ENCODE assay signal across 21 cellular contexts in the genomic region with DNA sequence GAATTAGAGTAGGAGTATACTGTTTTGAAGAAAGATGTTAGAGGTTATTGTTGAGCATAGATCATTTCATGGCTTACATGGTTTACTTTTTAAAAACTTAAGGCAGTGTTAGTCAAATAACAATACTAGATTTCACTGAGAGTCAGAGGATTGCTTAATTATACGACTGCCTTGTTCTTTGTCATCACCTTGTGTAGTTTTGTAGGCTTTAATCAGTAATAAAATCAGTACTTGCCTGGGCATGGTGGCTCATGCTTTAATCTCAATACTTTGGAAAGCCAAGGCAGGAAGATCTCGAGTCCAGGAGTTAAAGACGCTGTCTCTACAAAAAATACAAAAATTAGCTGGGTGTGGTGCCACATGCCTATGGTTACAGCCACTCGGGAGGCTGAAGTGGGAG. TPM values are rescaled to one million over a fixed set of nuclear protein-coding genes. Genes with fewer than 3 reads are reported as not detected.
DNase-seq lines count a peak whose midpoint lies in the region; ATAC-seq, FAIRE-seq and TF ChIP-seq lines count a peak whose summit lies in the region.
"Had no signal": no experiment of that assay in that cellular context is flagged by ENCODE, and none has a peak within 500 bp of the region (broad histone marks: within the 10 kb centered on the region; RNA-seq: fewer than 3 reads in every experiment).

No MANE protein-coding gene starts in this region.

- no TSS peak for BruUV-seq in A673 (replicated peaks; lab: Mats Ljungman, UMichigan)

- peak; percentile 84 for ATAC-seq in esophagus mucosa
- ATAC-seq in GM21423 (IDR thresholded peaks at IDR 0.05; ENCODE audit: unreplicated experiment): no peak
- ATAC-seq: A549, GM23338, HCT116 had no signal

- H3K4me3 ChIP-seq in bronchial epithelial cell (ENCODE audit: low read depth, low read length) (no peak overlapping the region), sigmoid colon (no peak overlapping the region), A673 (ENCODE audit: low read depth, low read length, poor library complexity, severe bottlenecking) (no peak overlapping the region)
- H3K4me3 ChIP-seq: A549, GM23338 had no signal

- TF ChIP-seq CTCF in D721Med (IDR thresholded peaks at IDR 0.05; ENCODE audit: insufficient read depth, missing control alignments) (no peak), RWPE1 (conservative IDR thresholded peaks at IDR 0.05; ENCODE audit: low read depth) (no peak), bronchial epithelial cell (IDR thresholded peaks at IDR 0.05; ENCODE audit: insufficient read depth, low read length, severe bottlenecking) (no peak), sigmoid colon (IDR thresholded peaks at IDR 0.05) (no peak), A673 (conservative IDR thresholded peaks at IDR 0.05; ENCODE audit: low read depth, low read length) (no peak)

- peak; percentile 6 for FAIRE-seq in D721Med (lab: Jason Lieb, UNC)
- no peak for FAIRE-seq in bronchial epithelial cell (lab: Jason Lieb, UNC)
- FAIRE-seq: A549, GM19239 had no signal

- H3K36me3 ChIP-seq in bronchial epithelial cell (ENCODE audit: control insufficient read depth, insufficient read depth, low read length) (no peaks in the 10 kb centered on the region), sigmoid colon (no peaks in the 10 kb centered on the region), A673 (ENCODE audit: insufficient read depth, low read length, poor library complexity, severe bottlenecking) (no peaks in the 10 kb centered on the region)

- no peaks in the 10 kb centered on the region for H3K9me3 ChIP-seq in sigmoid colon
- no peaks in the 10 kb centered on the region for H3K9me3 ChIP-seq in A673 (ENCODE audit: low read depth, low read length, poor library complexity, severe bottlenecking)
- H3K9me3 ChIP-seq: A549 had no signal

- no peaks in the 10 kb centered on the region for H3K27me3 ChIP-seq in bronchial epithelial cell (ENCODE audit: control insufficient read depth, insufficient read depth, low read length)
- no peaks in the 10 kb centered on the region for H3K27me3 ChIP-seq in sigmoid colon
- no peaks in the 10 kb centered on the region for H3K27me3 ChIP-seq in A673 (replicated peaks; ENCODE audit: insufficient read depth, low read depth, low read length, poor library complexity)

- POLR2A ChIA-PET in RWPE1 (lab: Yijun Ruan, JAX; ENCODE audit: low non-redundant PET) (no interaction called here), A673 (lab: Charles Lee; ENCODE audit: low non-redundant PET) (no interaction called here)

- intact Hi-C loops in sigmoid colon (cut with DNase I): no loop called here
- intact Hi-C loops in A673 (cut with micrococcal nuclease; ENCODE audit: unreplicated experiment): no loop called here

- TF ChIP-seq POLR2A in sigmoid colon (IDR thresholded peaks at IDR 0.05): no peak

- H3K4me1 ChIP-seq in sigmoid colon (no peaks in the 10 kb centered on the region), A673 (ENCODE audit: insufficient read depth, low read length, poor library complexity, severe bottlenecking) (no peaks in the 10 kb centered on the region)

- H3K27ac ChIP-seq in RWPE1: no peak overlapping the region; the same call in 1 of the 2 replicates
- no peak overlapping the region for H3K27ac ChIP-seq in sigmoid colon
- no peak overlapping the region for H3K27ac ChIP-seq in A673 (ENCODE audit: low read depth, low read length, poor library complexity, severe bottlenecking)
- H3K27ac ChIP-seq: A549 had no signal

- WGBS in sigmoid colon, 2 donors: 93 to 95% methylated on average over 4 of the region's 4 CpGs

- CTCF ChIA-PET in RWPE1 (lab: Yijun Ruan, JAX): interaction anchor here (0.6 kb wide), 1 partner anchor 1239 kb away, joined by 3 read pairs; no protein-coding TSS in a partner anchor
- CTCF ChIA-PET in A673 (lab: Charles Lee): no interaction called here

- no peak for DNase-seq in D721Med (ENCODE audit: insufficient read length, low spot score)
- DNase-seq in RWPE1 (ENCODE audit: low spot score): peak; percentile 10
- peak; percentile 78 for DNase-seq in bronchial epithelial cell (ENCODE audit: low read depth)
- no peak for DNase-seq in sigmoid colon
- DNase-seq in A673 (ENCODE audit: low spot score): no peak
- no peak for DNase-seq in SKM-1 (lab: John Stamatoyannopoulos, UW; ENCODE audit: unreplicated experiment)
- DNase-seq: 8988T; C1 segment of cervical spinal cord; Calu3; CD4-positive, alpha-beta memory T cell; COR-L47; DMS153; DND-41; H9 had no signal

- TF ChIP-seq EP300 in sigmoid colon (IDR thresholded peaks at IDR 0.05): no peak

RNA-seq across cellular contexts. Expression of gene GPR52, which starts 41.3 kb away (rescaled TPM):
- total RNA-seq in bronchial epithelial cell (1.1 and 1.5 TPM in 2 replicates), esophagus mucosa (0.56 TPM), sigmoid colon (1 to 10 TPM; 1.1 to 2.5 (median 1.6) TPM), A673 (2021) (0.76 and 0.90 TPM in 2 replicates)
- under 1 TPM in 1 of 3 donors, not detected in 2; 0.28 TPM for polyA plus RNA-seq in sigmoid colon
- total RNA-seq: H4 had no signal
- polyA plus RNA-seq: CD4-positive, alpha-beta memory T cell; GM23338 had no signal

Comparison
In these comparisons a context has a peak if more than half of its experiments do, and no peak if none do; other contexts are left out.
1. DNase-seq: peak in RWPE1 (single experiment) and bronchial epithelial cell (single experiment); none in D721Med (single experiment), sigmoid colon (single experiment), A673 (single experiment) and SKM-1 (single experiment).